15 cellular contexts compared by ENCODE assay signal in the genomic region with DNA sequence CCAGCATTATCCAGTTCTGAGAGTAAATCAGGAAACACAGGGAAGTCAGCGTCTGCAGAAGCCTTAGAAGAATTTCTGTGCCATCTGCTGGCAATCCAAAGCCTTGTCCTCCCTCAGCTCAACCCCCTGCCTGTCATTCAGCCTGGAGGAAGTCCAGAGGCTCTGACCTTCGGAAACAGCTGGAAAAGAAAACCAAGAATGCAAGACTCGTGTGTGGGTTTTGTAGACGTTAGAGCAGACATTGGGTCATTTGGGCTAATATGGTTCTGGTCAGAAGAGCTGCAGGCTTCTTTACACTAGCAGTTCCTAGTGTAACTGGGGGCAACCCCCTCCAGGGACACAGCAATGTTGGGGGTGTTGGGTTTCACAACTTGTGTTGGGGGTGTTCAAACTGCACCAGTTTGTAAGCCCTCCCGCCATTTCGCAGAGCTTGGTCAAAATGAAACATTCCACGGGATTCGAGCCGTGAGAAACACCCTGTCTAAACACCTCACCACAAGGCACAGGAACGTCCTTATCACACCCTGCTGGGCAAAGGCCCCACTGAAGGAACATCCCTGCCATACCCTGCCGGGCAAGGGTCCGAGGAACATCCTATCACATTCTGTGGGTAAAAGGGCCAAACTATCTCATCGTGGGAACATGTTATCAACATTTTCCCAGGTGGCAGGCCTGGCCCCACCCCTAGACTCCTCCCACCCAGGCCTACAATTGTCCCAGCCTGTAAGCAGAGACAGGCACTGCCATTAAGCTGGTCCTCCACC. TPM values are rescaled to one million over a fixed set of nuclear protein-coding genes. Genes with fewer than 3 reads are reported as not detected.
DNase-seq lines count a peak whose midpoint lies in the region; ATAC-seq and TF ChIP-seq lines count a peak whose summit lies in the region.
"Had no signal": no experiment of that assay in that cellular context is flagged by ENCODE, and none has a peak within 500 bp of the region (broad histone marks: within the 10 kb centered on the region; RNA-seq: fewer than 3 reads in every experiment).

No MANE protein-coding gene starts in this region.

- DNase-seq in AG04449 (ENCODE audit: low read depth, low spot score) (no peak), M059J (ENCODE audit: low read depth) (peak; percentile 28), endodermal cell (peak; percentile 69), lung microvascular endothelial cell (ENCODE audit: low read depth in 2 of 2) (peak; percentile 33 to 72), AG08396 (ENCODE audit: low spot score) (no peak), NCI-H1092 (lab: John Stamatoyannopoulos, UW) (no peak), H4 (ENCODE audit: low spot score) (no peak), T-cell (no peak)
- DNase-seq: left cardiac atrium, NCI-H226 had no signal

- no peak overlapping the region for H3K9ac ChIP-seq in endodermal cell (ENCODE audit: extremely low read depth, low read length, poor library complexity, severe bottlenecking)

- H3K27me3 ChIP-seq in endodermal cell (ENCODE audit: control insufficient read depth, insufficient read depth, low read length, poor library complexity, severe bottlenecking), result no peaks in the 10 kb centered on the region
- H3K27me3 ChIP-seq: Peyer's patch had no signal

- H3K4me1 ChIP-seq in endodermal cell (ENCODE audit: control insufficient read depth, insufficient read depth, low read length), result peaks cover 3% of the 10 kb centered on the region
- H3K4me1 ChIP-seq: Peyer's patch had no signal

- H3K4me1 Mint-ChIP-seq in endodermal cell (peaks cover 8% of the 10 kb centered on the region), T-cell (no peaks in the 10 kb centered on the region)

- no peaks in the 10 kb centered on the region for H3K9me3 Mint-ChIP-seq in endodermal cell
- peaks cover 0 to 3% (median 0%) of the 10 kb centered on the region in 3 donors for H3K9me3 Mint-ChIP-seq in T-cell

- no peak overlapping the region for H3K4me3 ChIP-seq in AG04449 (ENCODE audit: low read depth, low read length)
- no peak overlapping the region for H3K4me3 ChIP-seq in endodermal cell (ENCODE audit: low read length)
- H3K4me3 ChIP-seq: Peyer's patch had no signal

- 68 to 81% methylated on average over 4 to 13 of the region's 13 CpGs for WGBS in endodermal cell (ENCODE audit: insufficient coverage in 1 of 2, insufficient read length in 1 of 2), 2 experiments

- no peak for ATAC-seq in T-cell (replicated peaks in 1 of 4)

- no peaks in the 10 kb centered on the region for H3K36me3 ChIP-seq in endodermal cell (ENCODE audit: control insufficient read depth, insufficient read depth, low read length)
- H3K36me3 ChIP-seq: neutrophil, Peyer's patch had no signal

- H3K36me3 Mint-ChIP-seq in endodermal cell (ENCODE audit: low read depth) (no peaks in the 10 kb centered on the region), T-cell (no peaks in the 10 kb centered on the region)
- H3K36me3 Mint-ChIP-seq: activated naive CD8-positive, alpha-beta T cell had no signal

- POLR2A ChIA-PET in AG04449 (lab: Yijun Ruan, JAX) (interaction anchor here (0.6 to 1.1 kb wide), 2 partner anchors 62 to 100 kb away, joined by 3 to 4 read pairs; no protein-coding TSS in a partner anchor), T-cell (lab: Charles Lee) (no interaction called here)

- no peak overlapping the region for H3K4me3 Mint-ChIP-seq in endodermal cell
- H3K4me3 Mint-ChIP-seq in T-cell, result no peak overlapping the region
- H3K4me3 Mint-ChIP-seq: activated naive CD8-positive, alpha-beta T cell had no signal

- H3K27me3 Mint-ChIP-seq in endodermal cell (ENCODE audit: insufficient read depth), result peaks cover 8% of the 10 kb centered on the region
- peaks cover 5 to 26% of the 10 kb centered on the region in 2 donors for H3K27me3 Mint-ChIP-seq in T-cell

- H3K27ac ChIP-seq in endodermal cell (ENCODE audit: low read depth, low read length), result no peak overlapping the region
- H3K27ac ChIP-seq: neutrophil, Peyer's patch had no signal

- peak; percentile 2 for TF ChIP-seq CTCF in AG04449 (IDR thresholded peaks at IDR 0.05; ENCODE audit: insufficient read depth, low read length, missing control alignments)
- TF ChIP-seq CTCF in endodermal cell (conservative IDR thresholded peaks at IDR 0.05), result peak; percentile 29

- H3K9me3 ChIP-seq in endodermal cell (ENCODE audit: control insufficient read depth, low read length), result no peaks in the 10 kb centered on the region
- H3K9me3 ChIP-seq: neutrophil, Peyer's patch had no signal

- H3K27ac Mint-ChIP-seq in endodermal cell (peak overlapping the region; percentile 73), T-cell (no peak overlapping the region)
- H3K27ac Mint-ChIP-seq: activated naive CD8-positive, alpha-beta T cell had no signal

- CTCF ChIA-PET in AG04449 (lab: Yijun Ruan, JAX), result interaction anchor here (0.8 to 11.6 kb wide), 7 partner anchors 11 to 892 kb away, joined by 3 to 111 read pairs (median 4); no protein-coding TSS in a partner anchor
- CTCF ChIA-PET in T-cell (lab: Charles Lee), result no interaction called here

RNA-seq across cellular contexts. Expression of gene SERPINA4, which starts 21.0 kb away (rescaled TPM):
- not detected in 2 replicates for total RNA-seq in M059J (2014; rRNA removed; shearing (Covaris generic))
- total RNA-seq in endodermal cell (not detected), lung microvascular endothelial cell (not detected in 2 replicates), T-cell (under 1 TPM in 1 of 5 donors, not detected in 4; 0.22 TPM)
- polyA plus RNA-seq in endodermal cell (2013, experiment 1 of 2), result not detected
- not detected for polyA plus RNA-seq in endodermal cell (2013, experiment 2 of 2)
- not detected in 2 replicates for total RNA-seq in H4 (2014; rRNA removed; shearing (Covaris generic))
- total RNA-seq: Daoy, HT1080, left cardiac atrium, Peyer's patch had no signal

RNA-seq across cellular contexts. Expression of gene SERPINA12, which starts 30.9 kb away (rescaled TPM):
- not detected in 2 replicates for total RNA-seq in M059J (2014; rRNA removed; shearing (Covaris generic))
- not detected for total RNA-seq in endodermal cell
- not detected for polyA plus RNA-seq in endodermal cell (2013, experiment 1 of 2)
- not detected for polyA plus RNA-seq in endodermal cell (2013, experiment 2 of 2)
- not detected in 2 replicates for total RNA-seq in lung microvascular endothelial cell
- total RNA-seq in H4 (2014; rRNA removed; shearing (Covaris generic)), result not detected in 2 replicates
- total RNA-seq in T-cell, result not detected
- total RNA-seq: Daoy, HT1080, left cardiac atrium, Peyer's patch had no signal

RNA-seq across cellular contexts. Expression of gene SERPINA5, which starts 41.0 kb away (rescaled TPM):
- 0.05 TPM in 1 of 2 replicates, not detected in the other for total RNA-seq in M059J (2014; rRNA removed; shearing (Covaris generic))
- total RNA-seq in endodermal cell (1 to 10 TPM; 1.5 to 2.8 TPM), lung microvascular endothelial cell (under 0.01 and 0.22 TPM in 2 replicates), T-cell (1 to 10 TPM in 1 of 5 donors, under 1 TPM in 2, not detected in 2; 0.92 to 1.1 (median 0.99) TPM)
- polyA plus RNA-seq in endodermal cell (2013, experiment 1 of 2), result 1.7 TPM
- polyA plus RNA-seq in endodermal cell (2013, experiment 2 of 2), result 1.6 TPM
- total RNA-seq in H4 (2014; rRNA removed; shearing (Covaris generic)), result 1.6 and 1.7 TPM in 2 replicates
- total RNA-seq: HT1080, Peyer's patch had no signal

Comparison
In these comparisons a context has a peak if more than half of its experiments do, and no peak if none do; other contexts are left out.
1. DNase-seq: peak in M059J (single experiment), endodermal cell (single experiment) and lung microvascular endothelial cell (2 of 2); none in AG04449 (single experiment), AG08396 (single experiment), NCI-H1092 (single experiment), H4 (single experiment) and T-cell (0 of 34).